ENCODE assay signal across 1 cellular context in genomic region chr11:100785148-100785983, GRCh38.
TF ChIP-seq lines count a peak whose summit lies in the region.

No MANE protein-coding gene starts in this region.

TF ChIP-seq in WTC11, 78 proteins besides CTCF, POLR2A, EP300 and RAD21 (continued from another document):
- no peak for TF ChIP-seq ATF6 (CRISPR knock-in tag; IDR thresholded peaks at IDR 0.05)
- no peak for TF ChIP-seq MXD4 (CRISPR knock-in tag; IDR thresholded peaks at IDR 0.05; ENCODE audit: borderline replicate concordance)
- TF ChIP-seq TEAD1 (CRISPR knock-in tag; IDR thresholded peaks at IDR 0.05), result no peak; the same call in 1 of the 2 replicates
- no peak for TF ChIP-seq E2F5 (CRISPR knock-in tag; IDR thresholded peaks at IDR 0.05)
- no peak for TF ChIP-seq ETV6 (CRISPR knock-in tag; IDR thresholded peaks at IDR 0.05)
- TF ChIP-seq ZNF512 (CRISPR knock-in tag; IDR thresholded peaks at IDR 0.05; ENCODE audit: borderline replicate concordance), result no peak
- TF ChIP-seq ATF3 (CRISPR knock-in tag; conservative IDR thresholded peaks at IDR 0.05), result no peak
- no peak for TF ChIP-seq ZNF671 (CRISPR knock-in tag; IDR thresholded peaks at IDR 0.05)
